15 cellular contexts compared by ENCODE assay signal in the genomic region with DNA sequence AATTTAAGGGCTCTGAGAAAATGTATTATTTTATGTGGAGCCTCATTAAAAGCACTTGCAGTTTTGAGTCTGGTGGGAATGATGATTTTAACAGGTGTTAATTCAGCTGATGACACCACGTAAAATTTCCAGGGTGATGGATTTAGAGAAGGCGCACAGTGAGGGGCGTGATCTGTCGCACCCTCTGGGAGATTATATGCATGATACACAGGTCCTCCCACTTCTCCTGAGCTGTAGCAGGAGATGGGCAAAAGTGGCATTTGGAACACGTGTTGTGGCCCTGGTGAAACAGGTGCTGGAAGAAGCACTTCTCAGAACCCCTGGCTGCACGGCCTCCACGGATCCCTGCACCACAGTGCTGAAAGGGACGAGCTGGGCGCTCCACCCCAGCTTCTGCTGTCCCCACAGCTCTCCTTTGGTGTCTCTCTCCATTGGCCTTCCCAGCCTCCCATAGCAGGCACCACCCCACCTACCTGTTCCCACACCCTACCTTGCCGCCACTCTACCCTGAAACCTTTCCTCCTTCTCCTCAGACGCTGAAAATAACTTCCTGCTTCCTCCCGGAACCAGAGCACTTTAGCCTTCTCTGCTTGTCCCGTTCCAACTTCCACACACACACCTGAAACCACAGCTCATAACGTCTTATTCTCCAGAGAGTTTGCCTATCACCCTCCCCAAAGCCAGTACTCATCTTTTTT. TPM values are rescaled to one million over a fixed set of nuclear protein-coding genes. Genes with fewer than 3 reads are reported as not detected.
DNase-seq lines count a peak whose midpoint lies in the region; ATAC-seq and TF ChIP-seq lines count a peak whose summit lies in the region.
"Had no signal": no experiment of that assay in that cellular context is flagged by ENCODE, and none has a peak within 500 bp of the region (broad histone marks: within the 10 kb centered on the region; RNA-seq: fewer than 3 reads in every experiment).

No MANE protein-coding gene starts in this region.

- H3K9me3 Mint-ChIP-seq in WTC11, result peaks cover 4% of the 10 kb centered on the region

- H3K9me3 ChIP-seq in mucosa of descending colon (no peaks in the 10 kb centered on the region), hepatocyte (ENCODE audit: low read depth) (no peaks in the 10 kb centered on the region)
- H3K9me3 ChIP-seq: SJSA1, thyroid gland had no signal

- H3K4me2 ChIP-seq in hepatocyte, result no peak overlapping the region

- peaks cover 3% of the 10 kb centered on the region; the same call in 1 of the 2 replicates for H3K36me3 Mint-ChIP-seq in WTC11

- no peaks in the 10 kb centered on the region for H3K27me3 ChIP-seq in hepatocyte
- H3K27me3 ChIP-seq: SJSA1, thyroid gland had no signal

- no peaks in the 10 kb centered on the region for H3K79me2 ChIP-seq in hepatocyte

- H3K4me1 Mint-ChIP-seq in WTC11, result peaks cover 54% of the 10 kb centered on the region

- 90% methylated on average over 14 of the region's 14 CpGs for WGBS in hepatocyte (ENCODE audit: low lambda C conversion rate, missing lambda C conversion rate)

- H3K27ac Mint-ChIP-seq in WTC11, result peak overlapping the region; percentile 11; the same call in 1 of the 2 replicates

- in situ Hi-C loops in G401 (cut with HindIII; ENCODE audit: low sequenced_read_pairs), result no loop called here

- CTCF ChIA-PET in WTC11 (lab: Charles Lee), result no interaction called here

- peak; percentile 15 for ATAC-seq in GM19452 (IDR thresholded peaks at IDR 0.05; ENCODE audit: unreplicated experiment)
- no peak for ATAC-seq in WTC11
- ATAC-seq in mucosa of descending colon, result peak; percentile 89

- H3K36me3 ChIP-seq in mucosa of descending colon (ENCODE audit: low read depth) (no peaks in the 10 kb centered on the region), hepatocyte (replicated peaks; ENCODE audit: insufficient read depth, low read depth) (no peaks in the 10 kb centered on the region)
- H3K36me3 ChIP-seq: SJSA1, thyroid gland had no signal

- DNase-seq in G401 (ENCODE audit: low spot score) (peak; percentile 47), WTC11 (ENCODE audit: low spot score) (no peak), mucosa of descending colon (peak in 2 of 3 donors; percentile 45 to 51), HUDEP-2 (lab: John Stamatoyannopoulos, UW; ENCODE audit: unreplicated experiment in 76 of 76) (no peak), NCI-H2081 (lab: John Stamatoyannopoulos, UW) (no peak), hepatocyte (ENCODE audit: low spot score) (no peak), EL (no peak)
- DNase-seq: COR-L47, foreskin melanocyte, KG1, NCI-H1694, thyroid gland had no signal

- POLR2A ChIA-PET in WTC11 (lab: Charles Lee), result no interaction called here

- intact Hi-C loops in mucosa of descending colon (cut with DNase I, micrococcal nuclease), result no loop called here

- peaks cover 19% of the 10 kb centered on the region for H3K4me1 ChIP-seq in mucosa of descending colon (ENCODE audit: low read depth)
- no peaks in the 10 kb centered on the region for H3K4me1 ChIP-seq in hepatocyte (ENCODE audit: insufficient read depth)
- H3K4me1 ChIP-seq: SJSA1, thyroid gland had no signal

- no peak for TF ChIP-seq CTCF in WTC11 (IDR thresholded peaks at IDR 0.05)
- TF ChIP-seq CTCF in mucosa of descending colon (IDR thresholded peaks at IDR 0.05), result no peak
- no peak for TF ChIP-seq CTCF in hepatocyte (IDR thresholded peaks at IDR 0.05; ENCODE audit: poor library complexity)

- H3K4me3 ChIP-seq in mucosa of descending colon (no peak overlapping the region), hepatocyte (no peak overlapping the region)
- H3K4me3 ChIP-seq: SJSA1, skin epidermis, thyroid gland had no signal

- no peaks in the 10 kb centered on the region for H3K9me2 ChIP-seq in hepatocyte (replicated peaks; ENCODE audit: insufficient read depth)

- no peaks in the 10 kb centered on the region for H4K20me1 ChIP-seq in hepatocyte (ENCODE audit: insufficient read depth, poor library complexity, severe bottlenecking)

- no peak overlapping the region for H2AFZ ChIP-seq in hepatocyte

- H3K27me3 Mint-ChIP-seq in WTC11 (ENCODE audit: low read depth), result peaks cover 3% of the 10 kb centered on the region; the same call in 1 of the 2 replicates

- no peak overlapping the region for H3K27ac ChIP-seq in hepatocyte
- H3K27ac ChIP-seq: SJSA1, thyroid gland had no signal

- no peak overlapping the region for H3K4me3 Mint-ChIP-seq in WTC11

TF ChIP-seq in WTC11, 78 proteins besides CTCF, POLR2A, EP300 and RAD21 (continues in another document):
- TF ChIP-seq ZNF416 (CRISPR knock-in tag; IDR thresholded peaks at IDR 0.05), result no peak
- TF ChIP-seq, protein P1, sequence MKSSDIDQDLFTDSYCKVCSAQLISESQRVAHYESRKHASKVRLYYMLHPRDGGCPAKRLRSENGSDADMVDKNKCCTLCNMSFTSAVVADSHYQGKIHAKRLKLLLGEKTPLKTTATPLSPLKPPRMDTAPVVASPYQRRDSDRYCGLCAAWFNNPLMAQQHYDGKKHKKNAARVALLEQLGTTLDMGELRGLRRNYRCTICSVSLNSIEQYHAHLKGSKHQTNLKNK (CRISPR knock-in tag; IDR thresholded peaks at IDR 0.05), result no peak
- TF ChIP-seq, protein P2, sequence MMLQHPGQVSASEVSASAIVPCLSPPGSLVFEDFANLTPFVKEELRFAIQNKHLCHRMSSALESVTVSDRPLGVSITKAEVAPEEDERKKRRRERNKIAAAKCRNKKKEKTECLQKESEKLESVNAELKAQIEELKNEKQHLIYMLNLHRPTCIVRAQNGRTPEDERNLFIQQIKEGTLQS (CRISPR knock-in tag; conservative IDR thresholded peaks at IDR 0.05), result no peak
- no peak for TF ChIP-seq IRF2 (CRISPR knock-in tag; IDR thresholded peaks at IDR 0.05; ENCODE audit: borderline replicate concordance, low read depth)
- TF ChIP-seq, protein P3, sequence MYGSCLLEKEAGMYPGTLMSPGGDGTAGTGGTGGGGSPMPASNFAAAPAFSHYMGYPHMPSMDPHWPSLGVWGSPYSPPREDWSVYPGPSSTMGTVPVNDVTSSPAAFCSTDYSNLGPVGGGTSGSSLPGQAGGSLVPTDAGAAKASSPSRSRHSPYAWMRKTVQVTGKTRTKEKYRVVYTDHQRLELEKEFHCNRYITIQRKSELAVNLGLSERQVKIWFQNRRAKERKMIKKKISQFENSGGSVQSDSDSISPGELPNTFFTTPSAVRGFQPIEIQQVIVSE (CRISPR knock-in tag; IDR thresholded peaks at IDR 0.05; ENCODE audit: borderline replicate concordance), result no peak
- TF ChIP-seq CREB1 (CRISPR knock-in tag; IDR thresholded peaks at IDR 0.05), result no peak
- TF ChIP-seq, protein P4, sequence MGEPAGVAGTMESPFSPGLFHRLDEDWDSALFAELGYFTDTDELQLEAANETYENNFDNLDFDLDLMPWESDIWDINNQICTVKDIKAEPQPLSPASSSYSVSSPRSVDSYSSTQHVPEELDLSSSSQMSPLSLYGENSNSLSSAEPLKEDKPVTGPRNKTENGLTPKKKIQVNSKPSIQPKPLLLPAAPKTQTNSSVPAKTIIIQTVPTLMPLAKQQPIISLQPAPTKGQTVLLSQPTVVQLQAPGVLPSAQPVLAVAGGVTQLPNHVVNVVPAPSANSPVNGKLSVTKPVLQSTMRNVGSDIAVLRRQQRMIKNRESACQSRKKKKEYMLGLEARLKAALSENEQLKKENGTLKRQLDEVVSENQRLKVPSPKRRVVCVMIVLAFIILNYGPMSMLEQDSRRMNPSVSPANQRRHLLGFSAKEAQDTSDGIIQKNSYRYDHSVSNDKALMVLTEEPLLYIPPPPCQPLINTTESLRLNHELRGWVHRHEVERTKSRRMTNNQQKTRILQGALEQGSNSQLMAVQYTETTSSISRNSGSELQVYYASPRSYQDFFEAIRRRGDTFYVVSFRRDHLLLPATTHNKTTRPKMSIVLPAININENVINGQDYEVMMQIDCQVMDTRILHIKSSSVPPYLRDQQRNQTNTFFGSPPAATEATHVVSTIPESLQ (CRISPR knock-in tag; IDR thresholded peaks at IDR 0.05), result no peak
- TF ChIP-seq SP1 (CRISPR knock-in tag; conservative IDR thresholded peaks at IDR 0.05), result no peak
- TF ChIP-seq, protein P5, sequence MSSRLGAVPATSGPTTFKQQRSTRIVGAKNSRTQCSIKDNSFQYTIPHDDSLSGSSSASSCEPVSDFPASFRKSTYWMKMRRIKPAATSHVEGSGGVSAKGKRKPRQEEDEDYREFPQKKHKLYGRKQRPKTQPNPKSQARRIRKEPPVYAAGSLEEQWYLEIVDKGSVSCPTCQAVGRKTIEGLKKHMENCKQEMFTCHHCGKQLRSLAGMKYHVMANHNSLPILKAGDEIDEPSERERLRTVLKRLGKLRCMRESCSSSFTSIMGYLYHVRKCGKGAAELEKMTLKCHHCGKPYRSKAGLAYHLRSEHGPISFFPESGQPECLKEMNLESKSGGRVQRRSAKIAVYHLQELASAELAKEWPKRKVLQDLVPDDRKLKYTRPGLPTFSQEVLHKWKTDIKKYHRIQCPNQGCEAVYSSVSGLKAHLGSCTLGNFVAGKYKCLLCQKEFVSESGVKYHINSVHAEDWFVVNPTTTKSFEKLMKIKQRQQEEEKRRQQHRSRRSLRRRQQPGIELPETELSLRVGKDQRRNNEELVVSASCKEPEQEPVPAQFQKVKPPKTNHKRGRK (CRISPR knock-in tag; IDR thresholded peaks at IDR 0.05; ENCODE audit: borderline replicate concordance), result no peak
- TF ChIP-seq, protein P6, sequence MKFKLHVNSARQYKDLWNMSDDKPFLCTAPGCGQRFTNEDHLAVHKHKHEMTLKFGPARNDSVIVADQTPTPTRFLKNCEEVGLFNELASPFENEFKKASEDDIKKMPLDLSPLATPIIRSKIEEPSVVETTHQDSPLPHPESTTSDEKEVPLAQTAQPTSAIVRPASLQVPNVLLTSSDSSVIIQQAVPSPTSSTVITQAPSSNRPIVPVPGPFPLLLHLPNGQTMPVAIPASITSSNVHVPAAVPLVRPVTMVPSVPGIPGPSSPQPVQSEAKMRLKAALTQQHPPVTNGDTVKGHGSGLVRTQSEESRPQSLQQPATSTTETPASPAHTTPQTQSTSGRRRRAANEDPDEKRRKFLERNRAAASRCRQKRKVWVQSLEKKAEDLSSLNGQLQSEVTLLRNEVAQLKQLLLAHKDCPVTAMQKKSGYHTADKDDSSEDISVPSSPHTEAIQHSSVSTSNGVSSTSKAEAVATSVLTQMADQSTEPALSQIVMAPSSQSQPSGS (CRISPR knock-in tag; IDR thresholded peaks at IDR 0.05; ENCODE audit: borderline replicate concordance, low read depth), result no peak
- TF ChIP-seq ATF1 (CRISPR knock-in tag; IDR thresholded peaks at IDR 0.05), result no peak

RNA-seq across cellular contexts. Expression of a gene that starts 6.9 kb away (rescaled TPM):
- total RNA-seq in G401 (2014; rRNA removed; shearing (Covaris generic)), result 0.14 TPM in 1 of 2 replicates, not detected in the other
- total RNA-seq in WTC11 (2021), result 78.1 to 87.1 TPM (median 78.1 TPM) in 3 replicates
- 100 to 1,000 TPM in 2 of 3 donors, 10 to 100 TPM in 1; 58.3 to 195 (median 109) TPM for total RNA-seq in mucosa of descending colon
- total RNA-seq in hepatocyte, result 26.5 and 29.2 TPM in 2 replicates
- 13.5 and 14.9 TPM in 2 replicates for polyA plus RNA-seq in hepatocyte

Comparison
In these comparisons a context has a peak if more than half of its experiments do, and no peak if none do; other contexts are left out.
1. DNase-seq: peak in G401 (single experiment) and mucosa of descending colon (2 of 3); none in WTC11 (single experiment), HUDEP-2 (0 of 76), NCI-H2081 (0 of 2), hepatocyte (single experiment) and EL (single experiment).
2. RNA of a gene that starts 6.9 kb away (total RNA-seq): 58.3 to 195 TPM in mucosa of descending colon, 78.1 to 87.1 TPM in WTC11 and 26.5 to 29.2 TPM in hepatocyte; 0.14 TPM in G401; every median in the first group is over 10 times any median in the second.